ENCODE assay signal across 21 cellular contexts in the genomic region with DNA sequence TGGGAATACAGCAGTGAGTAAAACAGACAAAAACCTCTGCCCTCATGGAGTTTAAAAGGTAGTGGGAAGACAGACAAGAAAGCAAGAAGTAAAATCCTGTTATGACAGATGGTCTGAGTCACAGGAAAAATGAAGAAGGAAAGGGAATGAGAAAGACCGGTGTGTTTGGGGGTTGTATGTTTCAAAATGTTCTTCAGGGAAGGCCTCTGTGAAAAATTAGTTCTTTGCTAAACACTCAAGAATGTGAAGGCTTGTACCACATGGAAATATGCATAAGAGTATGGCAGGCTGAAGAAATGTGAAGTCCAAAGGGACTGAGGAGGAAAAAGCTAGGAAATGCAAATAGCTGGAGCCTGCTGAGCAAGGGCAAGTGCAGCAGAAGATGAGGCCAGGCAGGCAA.
DNase-seq lines count a peak whose midpoint lies in the region; ATAC-seq, FAIRE-seq and TF ChIP-seq lines count a peak whose summit lies in the region.
"Had no signal": no experiment of that assay in that cellular context is flagged by ENCODE, and none has a peak within 500 bp of the region (broad histone marks: within the 10 kb centered on the region; RNA-seq: fewer than 3 reads in every experiment).

No MANE protein-coding gene starts in this region.

- no peak overlapping the region for H3K4me3 Mint-ChIP-seq in neural progenitor cell
- no peak overlapping the region for H3K4me3 Mint-ChIP-seq in activated CD4-positive, alpha-beta memory T cell treated with anti-CD3 and anti-CD28 coated beads for 36 hours
- H3K4me3 Mint-ChIP-seq: activated CD8-positive, alpha-beta T cell treated with anti-CD3 and anti-CD28 coated beads, Interleukin-2, amount 10 ng/mL, durations not matched to agents 7 days and 5 days had no signal

- H4K20me1 ChIP-seq in neural progenitor cell (ENCODE audit: low read depth): no peaks in the 10 kb centered on the region

- H3K27me3 ChIP-seq in neural progenitor cell: no peaks in the 10 kb centered on the region
- H3K27me3 ChIP-seq in thyroid gland: no peaks in the 10 kb centered on the region
- H3K27me3 ChIP-seq: ascending aorta had no signal

- H3K27ac Mint-ChIP-seq in neural progenitor cell: no peak overlapping the region
- H3K27ac Mint-ChIP-seq in activated CD4-positive, alpha-beta memory T cell treated with anti-CD3 and anti-CD28 coated beads for 36 hours: no peak overlapping the region
- H3K27ac Mint-ChIP-seq: activated CD8-positive, alpha-beta T cell treated with anti-CD3 and anti-CD28 coated beads, Interleukin-2, amount 10 ng/mL, durations not matched to agents 7 days and 5 days; activated T-helper 2 cell treated with anti-CD3 and anti-CD28 coated beads, Interferon-gamma antibody, Interleukin-2, Interleukin-4, amounts not matched to agents 10 μg/mL and 5 μg/mL and 100 μg/mL, durations not matched to agents 14 hours and 24 hours and 36 hours; progenitor cell of endocrine pancreas had no signal

- CTCF ChIA-PET in activated CD4-positive, alpha-beta memory T cell treated with anti-CD3 and anti-CD28 coated beads for 36 hours (lab: Charles Lee): no interaction called here

- no peaks in the 10 kb centered on the region for H3F3A ChIP-seq in neural progenitor cell (ENCODE audit: low read depth)

- DNase-seq in AG10803 (ENCODE audit: low read depth) (peak; percentile 86), fibroblast of peridontal ligament (ENCODE audit: extremely low read depth) (peak; percentile 79), neural progenitor cell (ENCODE audit: low spot score) (no peak), thyroid gland (no peak), RCC 7860 (ENCODE audit: low spot score) (no peak), cerebellar cortex (ENCODE audit: low spot score) (no peak)
- no peak for DNase-seq in activated CD4-positive, alpha-beta memory T cell treated with anti-CD3 and anti-CD28 coated beads for 36 hours
- DNase-seq: ACHN; activated CD8-positive, alpha-beta T cell treated with anti-CD3 and anti-CD28 coated beads, Interleukin-2, amount 10 ng/mL, durations not matched to agents 7 days and 5 days; Calu3; effector memory CD4-positive, alpha-beta T cell; left cardiac atrium; NCI-H2029 treated with DMSO at 0.1 percent for 48 hours; NCI-H526; PC-9; stimulated activated CD4-positive, alpha-beta T cell treated with anti-CD3 and anti-CD28 coated beads, Interleukin-15, amount 100 ng/mL, for 24 hours had no signal

- no peaks in the 10 kb centered on the region for H3K36me3 ChIP-seq in neural progenitor cell
- no peaks in the 10 kb centered on the region for H3K36me3 ChIP-seq in thyroid gland
- H3K36me3 ChIP-seq: ascending aorta had no signal

- intact Hi-C loops in thyroid gland (cut with DNase I): no loop called here
- intact Hi-C loops in activated CD4-positive, alpha-beta memory T cell treated with anti-CD3 and anti-CD28 coated beads for 36 hours (cut with micrococcal nuclease): no loop called here

- POLR2A ChIA-PET in activated CD4-positive, alpha-beta memory T cell treated with anti-CD3 and anti-CD28 coated beads for 36 hours (lab: Charles Lee): no interaction called here

- TF ChIP-seq CTCF in AG10803 (conservative IDR thresholded peaks at IDR 0.05; ENCODE audit: low read length) (no peak), neural progenitor cell (IDR thresholded peaks at IDR 0.05) (no peak), thyroid gland (IDR thresholded peaks at IDR 0.05) (no peak)

- TF ChIP-seq POLR2A in thyroid gland (IDR thresholded peaks at IDR 0.05): no peak

- H3K27ac ChIP-seq in neural progenitor cell (no peak overlapping the region), thyroid gland (no peak overlapping the region)
- H3K27ac ChIP-seq: PC-9 had no signal

- peak; percentile 64 for ATAC-seq in SK-N-SH treated with all-trans-retinoic acid at 6 μM for 48 hours
- ATAC-seq: activated CD8-positive, alpha-beta T cell treated with anti-CD3 and anti-CD28 coated beads, Interleukin-2, amount 10 ng/mL, durations not matched to agents 7 days and 5 days; left cardiac atrium had no signal

- H2AFZ ChIP-seq in neural progenitor cell (replicated peaks): peak overlapping the region; percentile 12
- H2AFZ ChIP-seq: PC-9 had no signal

- 73 to 77% methylated on average over 1 of the region's 1 CpG for WGBS in thyroid gland, 2 donors

- H3K9me3 Mint-ChIP-seq in neural progenitor cell: no peaks in the 10 kb centered on the region
- no peaks in the 10 kb centered on the region for H3K9me3 Mint-ChIP-seq in activated CD4-positive, alpha-beta memory T cell treated with anti-CD3 and anti-CD28 coated beads for 36 hours
- H3K9me3 Mint-ChIP-seq: activated T-helper 2 cell treated with anti-CD3 and anti-CD28 coated beads, Interferon-gamma antibody, Interleukin-2, Interleukin-4, amounts not matched to agents 10 μg/mL and 5 μg/mL and 100 μg/mL, durations not matched to agents 14 hours and 24 hours and 36 hours had no signal

- H3K9me3 ChIP-seq in neural progenitor cell (ENCODE audit: low read depth) (no peaks in the 10 kb centered on the region), thyroid gland (no peaks in the 10 kb centered on the region)
- H3K9me3 ChIP-seq: ascending aorta had no signal

- H3K4me1 ChIP-seq in neural progenitor cell (peaks cover 6% of the 10 kb centered on the region), thyroid gland (no peaks in the 10 kb centered on the region)
- H3K4me1 ChIP-seq: ascending aorta had no signal

- H3K4me3 ChIP-seq in AG10803 (ENCODE audit: low read length): no peak overlapping the region
- no peak overlapping the region for H3K4me3 ChIP-seq in neural progenitor cell
- no peak overlapping the region for H3K4me3 ChIP-seq in thyroid gland (replicated peaks in 1 of 3)
- H3K4me3 ChIP-seq: ascending aorta, PC-9 had no signal

- H3K4me2 ChIP-seq in neural progenitor cell: no peak overlapping the region
- H3K4me2 ChIP-seq: PC-9 had no signal

- no peak overlapping the region for H3K9ac ChIP-seq in neural progenitor cell

- H3K36me3 Mint-ChIP-seq in neural progenitor cell: no peaks in the 10 kb centered on the region
- no peaks in the 10 kb centered on the region for H3K36me3 Mint-ChIP-seq in activated CD4-positive, alpha-beta memory T cell treated with anti-CD3 and anti-CD28 coated beads for 36 hours

- peaks cover 13% of the 10 kb centered on the region for H3K4me1 Mint-ChIP-seq in neural progenitor cell
- no peaks in the 10 kb centered on the region for H3K4me1 Mint-ChIP-seq in activated CD4-positive, alpha-beta memory T cell treated with anti-CD3 and anti-CD28 coated beads for 36 hours (ENCODE audit: low read depth)

- no peaks in the 10 kb centered on the region for H3K27me3 Mint-ChIP-seq in neural progenitor cell (ENCODE audit: insufficient read depth, low read depth)
- no peaks in the 10 kb centered on the region for H3K27me3 Mint-ChIP-seq in activated CD4-positive, alpha-beta memory T cell treated with anti-CD3 and anti-CD28 coated beads for 36 hours

- no peaks in the 10 kb centered on the region for H3K79me2 ChIP-seq in neural progenitor cell (ENCODE audit: low read depth)

- no peak for FAIRE-seq in RCC 7860 (lab: Jason Lieb, UNC)
- FAIRE-seq: HTR-8/SVneo had no signal

TF ChIP-seq in SK-N-SH treated with all-trans-retinoic acid at 6 μM for 48 hours, 23 proteins besides CTCF, POLR2A, EP300 and RAD21 (continues in another document):
- TF ChIP-seq TCF4 (CRISPR knock-in tag; IDR thresholded peaks at IDR 0.05; ENCODE audit: borderline replicate concordance) (no peak), ZFP3 (CRISPR knock-in tag; IDR thresholded peaks at IDR 0.05) (no peak), SNAI2 (CRISPR knock-in tag; IDR thresholded peaks at IDR 0.05) (no peak), TOX (CRISPR knock-in tag; IDR thresholded peaks at IDR 0.05; ENCODE audit: borderline replicate concordance) (no peak), RARB (CRISPR knock-in tag; IDR thresholded peaks at IDR 0.05) (no peak), PPARA (CRISPR knock-in tag; IDR thresholded peaks at IDR 0.05; ENCODE audit: borderline replicate concordance) (no peak), ZC3H10 (CRISPR knock-in tag; IDR thresholded peaks at IDR 0.05) (no peak), GLIS3 (CRISPR knock-in tag; IDR thresholded peaks at IDR 0.05) (no peak), ARNTL (CRISPR knock-in tag; IDR thresholded peaks at IDR 0.05; ENCODE audit: borderline replicate concordance, low read depth) (no peak), ZNF70 (CRISPR knock-in tag; IDR thresholded peaks at IDR 0.05) (no peak)
- TF ChIP-seq, protein P1, sequence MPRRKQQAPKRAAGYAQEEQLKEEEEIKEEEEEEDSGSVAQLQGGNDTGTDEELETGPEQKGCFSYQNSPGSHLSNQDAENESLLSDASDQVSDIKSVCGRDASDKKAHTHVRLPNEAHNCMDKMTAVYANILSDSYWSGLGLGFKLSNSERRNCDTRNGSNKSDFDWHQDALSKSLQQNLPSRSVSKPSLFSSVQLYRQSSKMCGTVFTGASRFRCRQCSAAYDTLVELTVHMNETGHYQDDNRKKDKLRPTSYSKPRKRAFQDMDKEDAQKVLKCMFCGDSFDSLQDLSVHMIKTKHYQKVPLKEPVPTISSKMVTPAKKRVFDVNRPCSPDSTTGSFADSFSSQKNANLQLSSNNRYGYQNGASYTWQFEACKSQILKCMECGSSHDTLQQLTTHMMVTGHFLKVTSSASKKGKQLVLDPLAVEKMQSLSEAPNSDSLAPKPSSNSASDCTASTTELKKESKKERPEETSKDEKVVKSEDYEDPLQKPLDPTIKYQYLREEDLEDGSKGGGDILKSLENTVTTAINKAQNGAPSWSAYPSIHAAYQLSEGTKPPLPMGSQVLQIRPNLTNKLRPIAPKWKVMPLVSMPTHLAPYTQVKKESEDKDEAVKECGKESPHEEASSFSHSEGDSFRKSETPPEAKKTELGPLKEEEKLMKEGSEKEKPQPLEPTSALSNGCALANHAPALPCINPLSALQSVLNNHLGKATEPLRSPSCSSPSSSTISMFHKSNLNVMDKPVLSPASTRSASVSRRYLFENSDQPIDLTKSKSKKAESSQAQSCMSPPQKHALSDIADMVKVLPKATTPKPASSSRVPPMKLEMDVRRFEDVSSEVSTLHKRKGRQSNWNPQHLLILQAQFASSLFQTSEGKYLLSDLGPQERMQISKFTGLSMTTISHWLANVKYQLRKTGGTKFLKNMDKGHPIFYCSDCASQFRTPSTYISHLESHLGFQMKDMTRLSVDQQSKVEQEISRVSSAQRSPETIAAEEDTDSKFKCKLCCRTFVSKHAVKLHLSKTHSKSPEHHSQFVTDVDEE (CRISPR knock-in tag; IDR thresholded peaks at IDR 0.05): no peak

Comparison
In these comparisons a context has a peak if more than half of its experiments do, and no peak if none do; other contexts are left out.
1. DNase-seq: peak in AG10803 (single experiment) and fibroblast of peridontal ligament (single experiment); none in neural progenitor cell (single experiment), thyroid gland (0 of 2), activated CD4-positive, alpha-beta memory T cell treated with anti-CD3 and anti-CD28 coated beads for 36 hours (single experiment), RCC 7860 (single experiment) and cerebellar cortex (single experiment).